3 cellular contexts compared by ENCODE assay signal in the genomic region with DNA sequence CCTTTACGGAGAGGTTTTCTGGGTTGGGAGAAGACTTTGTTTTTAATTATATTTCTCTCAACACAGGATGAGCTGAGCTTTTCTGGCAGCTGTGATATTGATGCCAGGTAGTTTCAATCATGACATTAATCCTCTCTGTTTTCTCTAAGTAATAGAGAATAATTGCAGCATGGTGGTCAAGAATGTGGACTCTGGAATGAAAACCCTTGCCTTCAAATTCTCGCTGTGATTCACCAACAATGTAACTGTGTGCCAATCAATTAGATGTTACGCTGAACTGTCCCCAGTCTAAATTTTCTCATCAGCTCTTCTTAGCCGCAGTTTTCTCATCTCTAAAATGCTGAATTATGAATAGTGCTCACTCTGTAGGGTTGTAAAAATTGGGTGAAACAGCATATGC.
TF ChIP-seq lines count a peak whose summit lies in the region.

No MANE protein-coding gene starts in this region.

TF ChIP-seq in SK-N-SH treated with all-trans-retinoic acid at 6 μM for 48 hours, 23 proteins besides CTCF, POLR2A, EP300 and RAD21 (continued from another document):
- TF ChIP-seq, protein P1, sequence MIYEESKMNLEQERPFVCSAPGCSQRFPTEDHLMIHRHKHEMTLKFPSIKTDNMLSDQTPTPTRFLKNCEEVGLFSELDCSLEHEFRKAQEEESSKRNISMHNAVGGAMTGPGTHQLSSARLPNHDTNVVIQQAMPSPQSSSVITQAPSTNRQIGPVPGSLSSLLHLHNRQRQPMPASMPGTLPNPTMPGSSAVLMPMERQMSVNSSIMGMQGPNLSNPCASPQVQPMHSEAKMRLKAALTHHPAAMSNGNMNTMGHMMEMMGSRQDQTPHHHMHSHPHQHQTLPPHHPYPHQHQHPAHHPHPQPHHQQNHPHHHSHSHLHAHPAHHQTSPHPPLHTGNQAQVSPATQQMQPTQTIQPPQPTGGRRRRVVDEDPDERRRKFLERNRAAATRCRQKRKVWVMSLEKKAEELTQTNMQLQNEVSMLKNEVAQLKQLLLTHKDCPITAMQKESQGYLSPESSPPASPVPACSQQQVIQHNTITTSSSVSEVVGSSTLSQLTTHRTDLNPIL (CRISPR knock-in tag; IDR thresholded peaks at IDR 0.05; ENCODE audit: low read depth), result no peak
- no peak for TF ChIP-seq ESRRG (CRISPR knock-in tag; IDR thresholded peaks at IDR 0.05)
TF ChIP-seq in SK-N-SH treated with all-trans-retinoic acid at 6 μM for 48 hours: peak in this region for 1.

TF ChIP-seq in SK-N-SH, 30 proteins besides CTCF, POLR2A, EP300 and RAD21 (continued from another document):
- TF ChIP-seq, protein P2, sequence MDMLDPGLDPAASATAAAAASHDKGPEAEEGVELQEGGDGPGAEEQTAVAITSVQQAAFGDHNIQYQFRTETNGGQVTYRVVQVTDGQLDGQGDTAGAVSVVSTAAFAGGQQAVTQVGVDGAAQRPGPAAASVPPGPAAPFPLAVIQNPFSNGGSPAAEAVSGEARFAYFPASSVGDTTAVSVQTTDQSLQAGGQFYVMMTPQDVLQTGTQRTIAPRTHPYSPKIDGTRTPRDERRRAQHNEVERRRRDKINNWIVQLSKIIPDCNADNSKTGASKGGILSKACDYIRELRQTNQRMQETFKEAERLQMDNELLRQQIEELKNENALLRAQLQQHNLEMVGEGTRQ (IDR thresholded peaks at IDR 0.05; ENCODE audit: borderline replicate concordance, low read depth, low read length), result no peak
- TF ChIP-seq TAF1 (IDR thresholded peaks at IDR 0.05; ENCODE audit: borderline replicate concordance, low read depth, low read length) (no peak), JUND (IDR thresholded peaks at IDR 0.05) (no peak), NFIC (IDR thresholded peaks at IDR 0.05; ENCODE audit: borderline replicate concordance) (no peak), FOXM1 (IDR thresholded peaks at IDR 0.05; ENCODE audit: low read depth) (no peak), RCOR1 (IDR thresholded peaks at IDR 0.05; ENCODE audit: low read length) (no peak), CHD2 (IDR thresholded peaks at IDR 0.05; ENCODE audit: low read length, partially characterized antibody) (no peak), FOSL2 (IDR thresholded peaks at IDR 0.05; ENCODE audit: borderline replicate concordance, low read depth) (no peak), RFX5 (IDR thresholded peaks at IDR 0.05; ENCODE audit: low read length) (no peak)
- TF ChIP-seq, protein P3, sequence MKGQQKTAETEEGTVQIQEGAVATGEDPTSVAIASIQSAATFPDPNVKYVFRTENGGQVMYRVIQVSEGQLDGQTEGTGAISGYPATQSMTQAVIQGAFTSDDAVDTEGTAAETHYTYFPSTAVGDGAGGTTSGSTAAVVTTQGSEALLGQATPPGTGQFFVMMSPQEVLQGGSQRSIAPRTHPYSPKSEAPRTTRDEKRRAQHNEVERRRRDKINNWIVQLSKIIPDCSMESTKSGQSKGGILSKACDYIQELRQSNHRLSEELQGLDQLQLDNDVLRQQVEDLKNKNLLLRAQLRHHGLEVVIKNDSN (IDR thresholded peaks at IDR 0.05; ENCODE audit: borderline replicate concordance, low read depth), result no peak
- TF ChIP-seq, protein P4, sequence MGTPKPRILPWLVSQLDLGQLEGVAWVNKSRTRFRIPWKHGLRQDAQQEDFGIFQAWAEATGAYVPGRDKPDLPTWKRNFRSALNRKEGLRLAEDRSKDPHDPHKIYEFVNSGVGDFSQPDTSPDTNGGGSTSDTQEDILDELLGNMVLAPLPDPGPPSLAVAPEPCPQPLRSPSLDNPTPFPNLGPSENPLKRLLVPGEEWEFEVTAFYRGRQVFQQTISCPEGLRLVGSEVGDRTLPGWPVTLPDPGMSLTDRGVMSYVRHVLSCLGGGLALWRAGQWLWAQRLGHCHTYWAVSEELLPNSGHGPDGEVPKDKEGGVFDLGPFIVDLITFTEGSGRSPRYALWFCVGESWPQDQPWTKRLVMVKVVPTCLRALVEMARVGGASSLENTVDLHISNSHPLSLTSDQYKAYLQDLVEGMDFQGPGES (IDR thresholded peaks at IDR 0.05; ENCODE audit: low read depth, low read length), result no peak

TF ChIP-seq in WTC11, 78 proteins besides CTCF, POLR2A, EP300 and RAD21 (continued from another document):
- TF ChIP-seq, protein P5, sequence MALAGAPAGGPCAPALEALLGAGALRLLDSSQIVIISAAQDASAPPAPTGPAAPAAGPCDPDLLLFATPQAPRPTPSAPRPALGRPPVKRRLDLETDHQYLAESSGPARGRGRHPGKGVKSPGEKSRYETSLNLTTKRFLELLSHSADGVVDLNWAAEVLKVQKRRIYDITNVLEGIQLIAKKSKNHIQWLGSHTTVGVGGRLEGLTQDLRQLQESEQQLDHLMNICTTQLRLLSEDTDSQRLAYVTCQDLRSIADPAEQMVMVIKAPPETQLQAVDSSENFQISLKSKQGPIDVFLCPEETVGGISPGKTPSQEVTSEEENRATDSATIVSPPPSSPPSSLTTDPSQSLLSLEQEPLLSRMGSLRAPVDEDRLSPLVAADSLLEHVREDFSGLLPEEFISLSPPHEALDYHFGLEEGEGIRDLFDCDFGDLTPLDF (CRISPR knock-in tag; IDR thresholded peaks at IDR 0.05), result no peak
- TF ChIP-seq, protein P6, sequence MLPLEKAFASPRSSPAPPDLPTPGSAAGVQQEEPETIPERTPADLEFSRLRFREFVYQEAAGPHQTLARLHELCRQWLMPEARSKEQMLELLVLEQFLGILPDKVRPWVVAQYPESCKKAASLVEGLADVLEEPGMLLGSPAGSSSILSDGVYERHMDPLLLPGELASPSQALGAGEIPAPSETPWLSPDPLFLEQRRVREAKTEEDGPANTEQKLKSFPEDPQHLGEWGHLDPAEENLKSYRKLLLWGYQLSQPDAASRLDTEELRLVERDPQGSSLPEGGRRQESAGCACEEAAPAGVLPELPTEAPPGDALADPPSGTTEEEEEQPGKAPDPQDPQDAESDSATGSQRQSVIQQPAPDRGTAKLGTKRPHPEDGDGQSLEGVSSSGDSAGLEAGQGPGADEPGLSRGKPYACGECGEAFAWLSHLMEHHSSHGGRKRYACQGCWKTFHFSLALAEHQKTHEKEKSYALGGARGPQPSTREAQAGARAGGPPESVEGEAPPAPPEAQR (CRISPR knock-in tag; IDR thresholded peaks at IDR 0.05), result no peak
- TF ChIP-seq JAZF1 (CRISPR knock-in tag; IDR thresholded peaks at IDR 0.05) (no peak), MXD4 (CRISPR knock-in tag; IDR thresholded peaks at IDR 0.05; ENCODE audit: borderline replicate concordance) (no peak)
- TF ChIP-seq, protein P7, sequence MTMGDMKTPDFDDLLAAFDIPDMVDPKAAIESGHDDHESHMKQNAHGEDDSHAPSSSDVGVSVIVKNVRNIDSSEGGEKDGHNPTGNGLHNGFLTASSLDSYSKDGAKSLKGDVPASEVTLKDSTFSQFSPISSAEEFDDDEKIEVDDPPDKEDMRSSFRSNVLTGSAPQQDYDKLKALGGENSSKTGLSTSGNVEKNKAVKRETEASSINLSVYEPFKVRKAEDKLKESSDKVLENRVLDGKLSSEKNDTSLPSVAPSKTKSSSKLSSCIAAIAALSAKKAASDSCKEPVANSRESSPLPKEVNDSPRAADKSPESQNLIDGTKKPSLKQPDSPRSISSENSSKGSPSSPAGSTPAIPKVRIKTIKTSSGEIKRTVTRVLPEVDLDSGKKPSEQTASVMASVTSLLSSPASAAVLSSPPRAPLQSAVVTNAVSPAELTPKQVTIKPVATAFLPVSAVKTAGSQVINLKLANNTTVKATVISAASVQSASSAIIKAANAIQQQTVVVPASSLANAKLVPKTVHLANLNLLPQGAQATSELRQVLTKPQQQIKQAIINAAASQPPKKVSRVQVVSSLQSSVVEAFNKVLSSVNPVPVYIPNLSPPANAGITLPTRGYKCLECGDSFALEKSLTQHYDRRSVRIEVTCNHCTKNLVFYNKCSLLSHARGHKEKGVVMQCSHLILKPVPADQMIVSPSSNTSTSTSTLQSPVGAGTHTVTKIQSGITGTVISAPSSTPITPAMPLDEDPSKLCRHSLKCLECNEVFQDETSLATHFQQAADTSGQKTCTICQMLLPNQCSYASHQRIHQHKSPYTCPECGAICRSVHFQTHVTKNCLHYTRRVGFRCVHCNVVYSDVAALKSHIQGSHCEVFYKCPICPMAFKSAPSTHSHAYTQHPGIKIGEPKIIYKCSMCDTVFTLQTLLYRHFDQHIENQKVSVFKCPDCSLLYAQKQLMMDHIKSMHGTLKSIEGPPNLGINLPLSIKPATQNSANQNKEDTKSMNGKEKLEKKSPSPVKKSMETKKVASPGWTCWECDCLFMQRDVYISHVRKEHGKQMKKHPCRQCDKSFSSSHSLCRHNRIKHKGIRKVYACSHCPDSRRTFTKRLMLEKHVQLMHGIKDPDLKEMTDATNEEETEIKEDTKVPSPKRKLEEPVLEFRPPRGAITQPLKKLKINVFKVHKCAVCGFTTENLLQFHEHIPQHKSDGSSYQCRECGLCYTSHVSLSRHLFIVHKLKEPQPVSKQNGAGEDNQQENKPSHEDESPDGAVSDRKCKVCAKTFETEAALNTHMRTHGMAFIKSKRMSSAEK (CRISPR knock-in tag; IDR thresholded peaks at IDR 0.05; ENCODE audit: borderline replicate concordance), result no peak
- TF ChIP-seq, protein P8, sequence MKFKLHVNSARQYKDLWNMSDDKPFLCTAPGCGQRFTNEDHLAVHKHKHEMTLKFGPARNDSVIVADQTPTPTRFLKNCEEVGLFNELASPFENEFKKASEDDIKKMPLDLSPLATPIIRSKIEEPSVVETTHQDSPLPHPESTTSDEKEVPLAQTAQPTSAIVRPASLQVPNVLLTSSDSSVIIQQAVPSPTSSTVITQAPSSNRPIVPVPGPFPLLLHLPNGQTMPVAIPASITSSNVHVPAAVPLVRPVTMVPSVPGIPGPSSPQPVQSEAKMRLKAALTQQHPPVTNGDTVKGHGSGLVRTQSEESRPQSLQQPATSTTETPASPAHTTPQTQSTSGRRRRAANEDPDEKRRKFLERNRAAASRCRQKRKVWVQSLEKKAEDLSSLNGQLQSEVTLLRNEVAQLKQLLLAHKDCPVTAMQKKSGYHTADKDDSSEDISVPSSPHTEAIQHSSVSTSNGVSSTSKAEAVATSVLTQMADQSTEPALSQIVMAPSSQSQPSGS (CRISPR knock-in tag; IDR thresholded peaks at IDR 0.05; ENCODE audit: borderline replicate concordance, low read depth), result no peak
